ENCODE assay signal across 1 cellular context in the genomic region with DNA sequence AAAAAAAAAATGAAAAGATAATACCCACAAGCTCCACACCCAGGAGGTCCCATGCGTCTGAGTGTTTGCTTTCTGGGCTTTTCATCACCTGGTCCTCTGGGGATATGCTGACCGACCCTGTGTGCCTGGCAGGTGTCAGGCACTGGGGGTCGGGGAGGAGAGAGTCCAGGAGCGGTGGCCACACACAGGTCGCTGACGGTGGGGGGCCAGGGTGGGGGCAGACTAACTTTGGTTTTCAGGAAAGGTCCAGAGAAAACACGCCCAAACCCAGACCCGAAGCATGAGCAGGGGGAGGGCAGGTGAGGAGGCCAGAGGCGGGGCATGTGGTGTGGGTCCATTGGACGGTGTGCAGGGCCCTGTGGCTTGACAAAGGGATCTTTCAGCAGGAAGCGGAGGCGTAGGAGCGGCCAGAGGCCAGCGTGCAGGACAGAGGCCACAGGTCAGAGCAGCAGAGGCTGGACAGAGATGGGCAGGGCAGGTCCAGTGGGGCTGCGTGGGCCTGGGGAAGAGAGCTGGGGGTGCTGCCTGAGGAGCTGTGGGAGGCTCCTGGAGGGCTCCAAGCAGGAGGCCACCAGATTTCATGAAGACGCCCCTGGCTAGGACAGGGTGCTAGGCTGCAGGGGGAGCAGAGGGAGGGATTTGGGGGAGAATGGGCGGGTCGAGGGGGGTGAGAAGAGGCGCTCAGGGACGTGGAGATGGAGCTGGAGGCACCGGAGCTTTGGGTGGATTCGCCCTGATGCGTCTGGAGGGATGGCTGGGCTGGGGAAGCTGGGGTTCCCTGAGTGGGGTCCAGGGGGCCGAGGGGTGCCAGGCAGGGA.
A peak's percentile ranks its signal among the peaks of the same experiment; 100 is the strongest.
TF ChIP-seq lines count a peak whose summit lies in the region.

No MANE protein-coding gene starts in this region.

TF ChIP-seq in K562, 482 proteins besides CTCF, POLR2A, EP300 and RAD21 (continued from another document):
- TF ChIP-seq, protein P1, sequence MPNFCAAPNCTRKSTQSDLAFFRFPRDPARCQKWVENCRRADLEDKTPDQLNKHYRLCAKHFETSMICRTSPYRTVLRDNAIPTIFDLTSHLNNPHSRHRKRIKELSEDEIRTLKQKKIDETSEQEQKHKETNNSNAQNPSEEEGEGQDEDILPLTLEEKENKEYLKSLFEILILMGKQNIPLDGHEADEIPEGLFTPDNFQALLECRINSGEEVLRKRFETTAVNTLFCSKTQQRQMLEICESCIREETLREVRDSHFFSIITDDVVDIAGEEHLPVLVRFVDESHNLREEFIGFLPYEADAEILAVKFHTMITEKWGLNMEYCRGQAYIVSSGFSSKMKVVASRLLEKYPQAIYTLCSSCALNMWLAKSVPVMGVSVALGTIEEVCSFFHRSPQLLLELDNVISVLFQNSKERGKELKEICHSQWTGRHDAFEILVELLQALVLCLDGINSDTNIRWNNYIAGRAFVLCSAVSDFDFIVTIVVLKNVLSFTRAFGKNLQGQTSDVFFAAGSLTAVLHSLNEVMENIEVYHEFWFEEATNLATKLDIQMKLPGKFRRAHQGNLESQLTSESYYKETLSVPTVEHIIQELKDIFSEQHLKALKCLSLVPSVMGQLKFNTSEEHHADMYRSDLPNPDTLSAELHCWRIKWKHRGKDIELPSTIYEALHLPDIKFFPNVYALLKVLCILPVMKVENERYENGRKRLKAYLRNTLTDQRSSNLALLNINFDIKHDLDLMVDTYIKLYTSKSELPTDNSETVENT (CRISPR knock-in tag; IDR thresholded peaks at IDR 0.05), result peak; percentile 52; the same call in 1 of the 2 replicates
- TF ChIP-seq CTBP1 (IDR thresholded peaks at IDR 0.05; ENCODE audit: borderline replicate concordance) (peak; percentile 62), ETV1 (tag; conservative IDR thresholded peaks at IDR 0.05; ENCODE audit: low read depth) (peak; percentile 40; the same call in 1 of the 2 replicates), CBFA2T3 (IDR thresholded peaks at IDR 0.05) (peak; percentile 11; the same call in 1 of the 2 replicates), ZNF146 (CRISPR knock-in tag; IDR thresholded peaks at IDR 0.05; ENCODE audit: unreplicated experiment) (no peak), RCOR1 (IDR thresholded peaks at IDR 0.05; ENCODE audit: borderline replicate concordance in 1 of 2, low read depth in 2 of 2, low read length in 2 of 2) (peak in 1 of 2 experiments; percentile 70; a peak in 1 of 4 replicates), TCF3 (CRISPR knock-in tag; IDR thresholded peaks at IDR 0.05) (peak; percentile 27; the same call in 1 of the 2 replicates), L3MBTL2 (IDR thresholded peaks at IDR 0.05) (peak; percentile 8; the same call in 1 of the 2 replicates), ZZZ3 (IDR thresholded peaks at IDR 0.05) (no peak), MYC (IDR thresholded peaks at IDR 0.05; ENCODE audit: low read depth, low read length) (peak; percentile 54; the same call in 1 of the 2 replicates), MYC (CRISPR knock-in tag; IDR thresholded peaks at IDR 0.05; ENCODE audit: borderline replicate concordance, low read depth) (no peak), C11orf30 (IDR thresholded peaks at IDR 0.05; ENCODE audit: low read depth) (no peak), NBN (IDR thresholded peaks at IDR 0.05; ENCODE audit: low read depth) (0 out of 2 replicates have a peak, but pooled peaks have one; percentile 8), ZC3H11A (IDR thresholded peaks at IDR 0.05; ENCODE audit: low read depth, low read length) (no peak), NR2C2 (CRISPR knock-in tag; IDR thresholded peaks at IDR 0.05) (no peak), NR2C2 (tag; IDR thresholded peaks at IDR 0.05) (peak; percentile 71; the same call in 1 of the 2 replicates), ZBTB12 (CRISPR knock-in tag; IDR thresholded peaks at IDR 0.05) (no peak), SOX6 (IDR thresholded peaks at IDR 0.05) (peak; percentile 63; the same call in 1 of the 2 replicates), TRIM24 (IDR thresholded peaks at IDR 0.05) (no peak; a peak in 1 of 4 replicates), NR2C1 (IDR thresholded peaks at IDR 0.05) (no peak), NR2C1 (tag; IDR thresholded peaks at IDR 0.05) (peak; percentile 70), ETV5 (CRISPR knock-in tag; IDR thresholded peaks at IDR 0.05; ENCODE audit: low read depth) (peak; percentile 45; the same call in 1 of the 2 replicates), UBTF (IDR thresholded peaks at IDR 0.05; ENCODE audit: borderline replicate concordance in 1 of 2, low read depth in 2 of 2, low read length in 2 of 2) (peak in 1 of 2 experiments; percentile 76; a peak in 1 of 4 replicates), EGR1 (conservative IDR thresholded peaks at IDR 0.05) (peak; percentile 95), ZNF512 (tag; IDR thresholded peaks at IDR 0.05) (no peak)
- TF ChIP-seq, protein P2, sequence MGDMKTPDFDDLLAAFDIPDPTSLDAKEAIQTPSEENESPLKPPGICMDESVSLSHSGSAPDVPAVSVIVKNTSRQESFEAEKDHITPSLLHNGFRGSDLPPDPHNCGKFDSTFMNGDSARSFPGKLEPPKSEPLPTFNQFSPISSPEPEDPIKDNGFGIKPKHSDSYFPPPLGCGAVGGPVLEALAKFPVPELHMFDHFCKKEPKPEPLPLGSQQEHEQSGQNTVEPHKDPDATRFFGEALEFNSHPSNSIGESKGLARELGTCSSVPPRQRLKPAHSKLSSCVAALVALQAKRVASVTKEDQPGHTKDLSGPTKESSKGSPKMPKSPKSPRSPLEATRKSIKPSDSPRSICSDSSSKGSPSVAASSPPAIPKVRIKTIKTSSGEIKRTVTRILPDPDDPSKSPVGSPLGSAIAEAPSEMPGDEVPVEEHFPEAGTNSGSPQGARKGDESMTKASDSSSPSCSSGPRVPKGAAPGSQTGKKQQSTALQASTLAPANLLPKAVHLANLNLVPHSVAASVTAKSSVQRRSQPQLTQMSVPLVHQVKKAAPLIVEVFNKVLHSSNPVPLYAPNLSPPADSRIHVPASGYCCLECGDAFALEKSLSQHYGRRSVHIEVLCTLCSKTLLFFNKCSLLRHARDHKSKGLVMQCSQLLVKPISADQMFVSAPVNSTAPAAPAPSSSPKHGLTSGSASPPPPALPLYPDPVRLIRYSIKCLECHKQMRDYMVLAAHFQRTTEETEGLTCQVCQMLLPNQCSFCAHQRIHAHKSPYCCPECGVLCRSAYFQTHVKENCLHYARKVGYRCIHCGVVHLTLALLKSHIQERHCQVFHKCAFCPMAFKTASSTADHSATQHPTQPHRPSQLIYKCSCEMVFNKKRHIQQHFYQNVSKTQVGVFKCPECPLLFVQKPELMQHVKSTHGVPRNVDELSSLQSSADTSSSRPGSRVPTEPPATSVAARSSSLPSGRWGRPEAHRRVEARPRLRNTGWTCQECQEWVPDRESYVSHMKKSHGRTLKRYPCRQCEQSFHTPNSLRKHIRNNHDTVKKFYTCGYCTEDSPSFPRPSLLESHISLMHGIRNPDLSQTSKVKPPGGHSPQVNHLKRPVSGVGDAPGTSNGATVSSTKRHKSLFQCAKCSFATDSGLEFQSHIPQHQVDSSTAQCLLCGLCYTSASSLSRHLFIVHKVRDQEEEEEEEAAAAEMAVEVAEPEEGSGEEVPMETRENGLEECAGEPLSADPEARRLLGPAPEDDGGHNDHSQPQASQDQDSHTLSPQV (IDR thresholded peaks at IDR 0.05), result no peak
- TF ChIP-seq, protein P3, sequence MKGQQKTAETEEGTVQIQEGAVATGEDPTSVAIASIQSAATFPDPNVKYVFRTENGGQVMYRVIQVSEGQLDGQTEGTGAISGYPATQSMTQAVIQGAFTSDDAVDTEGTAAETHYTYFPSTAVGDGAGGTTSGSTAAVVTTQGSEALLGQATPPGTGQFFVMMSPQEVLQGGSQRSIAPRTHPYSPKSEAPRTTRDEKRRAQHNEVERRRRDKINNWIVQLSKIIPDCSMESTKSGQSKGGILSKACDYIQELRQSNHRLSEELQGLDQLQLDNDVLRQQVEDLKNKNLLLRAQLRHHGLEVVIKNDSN (CRISPR knock-in tag; IDR thresholded peaks at IDR 0.05), result peak; percentile 59
- TF ChIP-seq, protein P4, sequence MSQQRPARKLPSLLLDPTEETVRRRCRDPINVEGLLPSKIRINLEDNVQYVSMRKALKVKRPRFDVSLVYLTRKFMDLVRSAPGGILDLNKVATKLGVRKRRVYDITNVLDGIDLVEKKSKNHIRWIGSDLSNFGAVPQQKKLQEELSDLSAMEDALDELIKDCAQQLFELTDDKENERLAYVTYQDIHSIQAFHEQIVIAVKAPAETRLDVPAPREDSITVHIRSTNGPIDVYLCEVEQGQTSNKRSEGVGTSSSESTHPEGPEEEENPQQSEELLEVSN (IDR thresholded peaks at IDR 0.05; ENCODE audit: borderline replicate concordance in 1 of 2, extremely low read depth in 1 of 2, insufficient read depth in 1 of 2, insufficient read length in 1 of 2, low read depth in 1 of 2, low read length in 1 of 2, poor library complexity in 1 of 2, severe bottlenecking in 1 of 2), result peak in 1 of 2 experiments; percentile 31
- TF ChIP-seq, protein P5, sequence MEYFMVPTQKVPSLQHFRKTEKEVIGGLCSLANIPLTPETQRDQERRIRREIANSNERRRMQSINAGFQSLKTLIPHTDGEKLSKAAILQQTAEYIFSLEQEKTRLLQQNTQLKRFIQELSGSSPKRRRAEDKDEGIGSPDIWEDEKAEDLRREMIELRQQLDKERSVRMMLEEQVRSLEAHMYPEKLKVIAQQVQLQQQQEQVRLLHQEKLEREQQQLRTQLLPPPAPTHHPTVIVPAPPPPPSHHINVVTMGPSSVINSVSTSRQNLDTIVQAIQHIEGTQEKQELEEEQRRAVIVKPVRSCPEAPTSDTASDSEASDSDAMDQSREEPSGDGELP (CRISPR knock-in tag; IDR thresholded peaks at IDR 0.05; ENCODE audit: borderline replicate concordance), result peak; percentile 13; the same call in 1 of the 2 replicates
- TF ChIP-seq, protein P6, sequence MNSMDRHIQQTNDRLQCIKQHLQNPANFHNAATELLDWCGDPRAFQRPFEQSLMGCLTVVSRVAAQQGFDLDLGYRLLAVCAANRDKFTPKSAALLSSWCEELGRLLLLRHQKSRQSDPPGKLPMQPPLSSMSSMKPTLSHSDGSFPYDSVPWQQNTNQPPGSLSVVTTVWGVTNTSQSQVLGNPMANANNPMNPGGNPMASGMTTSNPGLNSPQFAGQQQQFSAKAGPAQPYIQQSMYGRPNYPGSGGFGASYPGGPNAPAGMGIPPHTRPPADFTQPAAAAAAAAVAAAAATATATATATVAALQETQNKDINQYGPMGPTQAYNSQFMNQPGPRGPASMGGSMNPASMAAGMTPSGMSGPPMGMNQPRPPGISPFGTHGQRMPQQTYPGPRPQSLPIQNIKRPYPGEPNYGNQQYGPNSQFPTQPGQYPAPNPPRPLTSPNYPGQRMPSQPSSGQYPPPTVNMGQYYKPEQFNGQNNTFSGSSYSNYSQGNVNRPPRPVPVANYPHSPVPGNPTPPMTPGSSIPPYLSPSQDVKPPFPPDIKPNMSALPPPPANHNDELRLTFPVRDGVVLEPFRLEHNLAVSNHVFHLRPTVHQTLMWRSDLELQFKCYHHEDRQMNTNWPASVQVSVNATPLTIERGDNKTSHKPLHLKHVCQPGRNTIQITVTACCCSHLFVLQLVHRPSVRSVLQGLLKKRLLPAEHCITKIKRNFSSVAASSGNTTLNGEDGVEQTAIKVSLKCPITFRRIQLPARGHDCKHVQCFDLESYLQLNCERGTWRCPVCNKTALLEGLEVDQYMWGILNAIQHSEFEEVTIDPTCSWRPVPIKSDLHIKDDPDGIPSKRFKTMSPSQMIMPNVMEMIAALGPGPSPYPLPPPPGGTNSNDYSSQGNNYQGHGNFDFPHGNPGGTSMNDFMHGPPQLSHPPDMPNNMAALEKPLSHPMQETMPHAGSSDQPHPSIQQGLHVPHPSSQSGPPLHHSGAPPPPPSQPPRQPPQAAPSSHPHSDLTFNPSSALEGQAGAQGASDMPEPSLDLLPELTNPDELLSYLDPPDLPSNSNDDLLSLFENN (IDR thresholded peaks at IDR 0.05; ENCODE audit: low read depth in 2 of 2, low read length in 2 of 2), result no peak
- TF ChIP-seq, protein P7, sequence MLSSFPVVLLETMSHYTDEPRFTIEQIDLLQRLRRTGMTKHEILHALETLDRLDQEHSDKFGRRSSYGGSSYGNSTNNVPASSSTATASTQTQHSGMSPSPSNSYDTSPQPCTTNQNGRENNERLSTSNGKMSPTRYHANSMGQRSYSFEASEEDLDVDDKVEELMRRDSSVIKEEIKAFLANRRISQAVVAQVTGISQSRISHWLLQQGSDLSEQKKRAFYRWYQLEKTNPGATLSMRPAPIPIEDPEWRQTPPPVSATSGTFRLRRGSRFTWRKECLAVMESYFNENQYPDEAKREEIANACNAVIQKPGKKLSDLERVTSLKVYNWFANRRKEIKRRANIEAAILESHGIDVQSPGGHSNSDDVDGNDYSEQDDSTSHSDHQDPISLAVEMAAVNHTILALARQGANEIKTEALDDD (IDR thresholded peaks at IDR 0.05), result no peak
